12 cellular contexts compared by ENCODE assay signal in the genomic region with DNA sequence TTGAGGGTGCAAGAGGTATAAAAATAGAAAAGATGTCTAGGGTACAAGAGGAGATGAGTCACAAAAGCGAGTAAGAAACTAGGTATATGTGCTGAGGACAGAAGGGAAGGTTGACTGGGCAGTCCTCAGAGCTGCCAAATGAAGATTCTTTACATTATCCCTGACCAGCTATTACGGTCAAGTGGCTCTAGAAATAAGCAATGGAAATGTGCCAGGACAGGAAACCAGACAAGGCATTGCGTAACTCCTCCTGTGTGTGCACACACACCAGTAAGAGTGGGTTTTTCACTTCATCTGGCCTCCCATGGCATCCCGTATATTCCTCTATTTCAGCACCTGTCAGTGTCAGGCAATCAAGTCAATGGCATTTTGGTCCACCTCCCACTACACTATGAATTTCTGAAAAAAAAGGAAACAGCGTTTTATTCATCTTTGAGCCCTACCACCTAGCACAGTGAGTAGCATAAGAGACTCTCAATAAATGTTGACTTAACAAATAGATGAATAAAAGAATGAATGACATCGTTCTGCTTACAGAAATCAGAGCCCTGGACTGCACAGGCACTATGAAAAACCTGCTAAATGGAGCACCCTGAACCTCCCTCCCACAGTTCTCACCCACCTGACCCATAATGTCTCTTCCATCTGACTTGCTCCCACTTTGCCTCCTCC.
DNase-seq lines count a peak whose midpoint lies in the region; ATAC-seq and TF ChIP-seq lines count a peak whose summit lies in the region.
"Had no signal": no experiment of that assay in that cellular context is flagged by ENCODE, and none has a peak within 500 bp of the region (broad histone marks: within the 10 kb centered on the region; RNA-seq: fewer than 3 reads in every experiment).

No MANE protein-coding gene starts in this region.

- H3K27ac Mint-ChIP-seq in WTC11: no peak overlapping the region
- H3K27ac Mint-ChIP-seq: memory B cell had no signal

- no peak for TF ChIP-seq CTCF in WTC11 (IDR thresholded peaks at IDR 0.05)

- no peak for ATAC-seq in WTC11

- CTCF ChIA-PET in WTC11 (lab: Charles Lee): interaction anchor here (1.9 kb wide), 1 partner anchor 282 kb away, joined by 4 read pairs; no protein-coding TSS in a partner anchor

- peaks cover 27% of the 10 kb centered on the region for H3K4me1 Mint-ChIP-seq in WTC11
- H3K4me1 Mint-ChIP-seq: memory B cell had no signal

- POLR2A ChIA-PET in WTC11 (lab: Charles Lee): no interaction called here

- in situ Hi-C loops in KBM-7 (cut with MboI; ENCODE audit: low pct_unique_long_range_greater_than_20kb, low sequenced_read_pairs): no loop called here

- H3K36me3 Mint-ChIP-seq in WTC11: no peaks in the 10 kb centered on the region
- H3K36me3 Mint-ChIP-seq: memory B cell had no signal

- H3K27me3 Mint-ChIP-seq in WTC11 (ENCODE audit: low read depth): no peaks in the 10 kb centered on the region; the same call in 1 of the 2 replicates
- H3K27me3 Mint-ChIP-seq: memory B cell had no signal

- peaks cover 4% of the 10 kb centered on the region; the same call in 1 of the 2 replicates for H3K9me3 Mint-ChIP-seq in WTC11
- H3K9me3 Mint-ChIP-seq: memory B cell had no signal

- DNase-seq in AML-193 (lab: John Stamatoyannopoulos, UW) (peak; percentile 57 to 65), KBM-7 (peak; percentile 33), SHP77 treated with DMSO at 0.1 percent for 48 hours (lab: John Stamatoyannopoulos, UW) (peak; percentile 65), iris pigment epithelial cell (ENCODE audit: low read depth) (peak; percentile 90), activated gamma-delta T cell treated with Interleukin-2 at 50 U/mL for 16 hours (no peak), WTC11 (ENCODE audit: low spot score) (no peak)
- no peak for DNase-seq in NK-92 treated with Interleukin-12 subunit alpha and Interleukin-12 subunit beta, amount 100 ng/mL, for 24 hours (lab: John Stamatoyannopoulos, UW)
- no peak for DNase-seq in stimulated activated CD4-positive, alpha-beta T cell treated with anti-CD3 and anti-CD28 coated beads, Interleukin-2, amount 100 ng/mL, for 48 hours
- DNase-seq: effector CD8-positive, alpha-beta T cell; KG1; stimulated activated CD4-positive, alpha-beta T cell treated with anti-CD3 and anti-CD28 coated beads, Interleukin-4, amount 100 ng/mL, for 4 hours had no signal

- no peak overlapping the region for H3K4me3 Mint-ChIP-seq in WTC11
- H3K4me3 Mint-ChIP-seq: memory B cell had no signal

TF ChIP-seq in WTC11, 78 proteins besides CTCF, POLR2A, EP300 and RAD21:
- TF ChIP-seq, protein P1, sequence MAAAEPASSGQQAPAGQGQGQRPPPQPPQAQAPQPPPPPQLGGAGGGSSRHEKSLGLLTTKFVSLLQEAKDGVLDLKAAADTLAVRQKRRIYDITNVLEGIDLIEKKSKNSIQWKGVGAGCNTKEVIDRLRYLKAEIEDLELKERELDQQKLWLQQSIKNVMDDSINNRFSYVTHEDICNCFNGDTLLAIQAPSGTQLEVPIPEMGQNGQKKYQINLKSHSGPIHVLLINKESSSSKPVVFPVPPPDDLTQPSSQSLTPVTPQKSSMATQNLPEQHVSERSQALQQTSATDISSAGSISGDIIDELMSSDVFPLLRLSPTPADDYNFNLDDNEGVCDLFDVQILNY (CRISPR knock-in tag; IDR thresholded peaks at IDR 0.05): no peak

Comparison
In these comparisons a context has a peak if more than half of its experiments do, and no peak if none do; other contexts are left out.
1. DNase-seq: peak in AML-193 (2 of 2), KBM-7 (single experiment), SHP77 treated with DMSO at 0.1 percent for 48 hours (single experiment) and iris pigment epithelial cell (single experiment); none in activated gamma-delta T cell treated with Interleukin-2 at 50 U/mL for 16 hours (single experiment), NK-92 treated with Interleukin-12 subunit alpha and Interleukin-12 subunit beta, amount 100 ng/mL, for 24 hours (single experiment), stimulated activated CD4-positive, alpha-beta T cell treated with anti-CD3 and anti-CD28 coated beads, Interleukin-2, amount 100 ng/mL, for 48 hours (0 of 2) and WTC11 (single experiment).